ENCODE assay signal across 1 cellular context in genomic region chr19:7923295-7924191, GRCh38.
TF ChIP-seq lines count a peak whose summit lies in the region.

No MANE protein-coding gene starts in this region.

TF ChIP-seq in IMR-90, 13 proteins besides CTCF, POLR2A, EP300 and RAD21 (continued from another document):
- TF ChIP-seq FOS (IDR thresholded peaks at IDR 0.05; ENCODE audit: low read depth, low read length) (no peak), RCOR1 (IDR thresholded peaks at IDR 0.05; ENCODE audit: insufficient replicate concordance, low read length) (no peak), USF2 (IDR thresholded peaks at IDR 0.05; ENCODE audit: low read depth, low read length) (no peak), BHLHE40 (IDR thresholded peaks at IDR 0.05; ENCODE audit: low read depth, low read length) (no peak), CEBPB (IDR thresholded peaks at IDR 0.05; ENCODE audit: low read depth, low read length) (no peak), CHD1 (IDR thresholded peaks at IDR 0.05; ENCODE audit: low read depth, low read length) (no peak)
TF ChIP-seq in IMR-90: peak in this region for 0.
